ENCODE assay signal across 11 cellular contexts in the genomic region with DNA sequence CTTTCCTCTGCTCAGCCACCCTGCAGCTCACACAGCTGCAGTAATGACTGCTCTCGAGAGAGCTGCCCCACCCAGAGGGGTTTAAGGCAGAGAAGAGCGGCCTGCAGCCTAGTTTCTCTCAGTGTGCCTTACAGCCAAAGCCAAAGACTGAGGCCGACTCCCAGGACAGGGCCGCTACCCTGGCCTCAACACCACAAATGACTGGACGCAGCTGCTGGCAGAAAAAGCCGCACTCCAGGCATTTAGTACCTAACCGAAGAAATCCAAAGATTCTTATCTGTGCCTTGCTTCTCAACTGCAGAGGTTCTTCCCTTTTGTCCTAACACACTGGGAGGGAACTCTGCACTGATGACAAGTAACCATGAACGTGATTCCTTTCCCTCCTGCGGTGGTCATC.
A peak's percentile ranks its signal among the peaks of the same experiment; 100 is the strongest.
DNase-seq lines count a peak whose midpoint lies in the region; ATAC-seq, FAIRE-seq and TF ChIP-seq lines count a peak whose summit lies in the region.
"Had no signal": no experiment of that assay in that cellular context is flagged by ENCODE, and none has a peak within 500 bp of the region (broad histone marks: within the 10 kb centered on the region; RNA-seq: fewer than 3 reads in every experiment).

No MANE protein-coding gene starts in this region.

- H3K9me3 Mint-ChIP-seq in astrocyte (ENCODE audit: unreplicated experiment), result no peaks in the 10 kb centered on the region
- H3K9me3 Mint-ChIP-seq: activated CD4-positive, alpha-beta memory T cell treated with anti-CD3 and anti-CD28 coated beads, Interleukin-2, amount 10 ng/mL, durations not matched to agents 7 days and 5 days had no signal

- no peak for TF ChIP-seq RAD21 in liver (IDR thresholded peaks at IDR 0.05)

- TF ChIP-seq CTCF in astrocyte (IDR thresholded peaks at IDR 0.05; ENCODE audit: insufficient read depth, low read depth, low read length) (no peak), liver (IDR thresholded peaks at IDR 0.05; ENCODE audit: low read depth, low read length, missing input control) (no peak), smooth muscle cell (IDR thresholded peaks at IDR 0.05; ENCODE audit: borderline replicate concordance, insufficient read depth, poor library complexity, severe bottlenecking) (no peak)

- no peak for ATAC-seq in GM19035 (IDR thresholded peaks at IDR 0.05; ENCODE audit: unreplicated experiment)

- no peak overlapping the region for H3K4me3 ChIP-seq in astrocyte (ENCODE audit: insufficient read depth, low read depth, low read length)
- H3K4me3 ChIP-seq in liver (ENCODE audit: low read depth in 1 of 3, low read length in 3 of 3), result no peak overlapping the region
- no peak overlapping the region for H3K4me3 ChIP-seq in smooth muscle cell

- 75% methylated on average over 9 of the region's 9 CpGs for WGBS in liver
- WGBS in smooth muscle cell (ENCODE audit: low lambda C conversion rate), result 40% methylated on average over 9 of the region's 9 CpGs

- H3K27ac Mint-ChIP-seq in astrocyte (ENCODE audit: unreplicated experiment), result no peak overlapping the region

- H3K27ac ChIP-seq in KOPT-K1 (ENCODE audit: low read depth, low read length, poor library complexity, severe bottlenecking) (peak overlapping the region; percentile 68), astrocyte (ENCODE audit: low read depth, low read length) (no peak overlapping the region), liver (ENCODE audit: low read depth in 1 of 2, low read length in 2 of 2) (peak overlapping the region; percentile 55 to 74), smooth muscle cell (ENCODE audit: low read depth) (no peak overlapping the region)

- peak overlapping the region; percentile 28 for H2AFZ ChIP-seq in astrocyte (ENCODE audit: low read depth, low read length)
- H2AFZ ChIP-seq in smooth muscle cell (ENCODE audit: low read depth), result peak overlapping the region; percentile 62

- peaks cover 16% of the 10 kb centered on the region for H3K27me3 ChIP-seq in astrocyte (ENCODE audit: insufficient read depth, low read length)
- H3K27me3 ChIP-seq in liver (ENCODE audit: control insufficient read depth in 4 of 4, insufficient read depth in 4 of 4, low read length in 3 of 4), result no peaks in the 10 kb centered on the region
- H3K27me3 ChIP-seq in smooth muscle cell (ENCODE audit: low read depth), result no peaks in the 10 kb centered on the region

- H3K9ac ChIP-seq in astrocyte (ENCODE audit: low read length) (peak overlapping the region; percentile 38), liver (ENCODE audit: low read depth in 1 of 2, low read length in 2 of 2) (no peak overlapping the region), smooth muscle cell (ENCODE audit: low read depth) (no peak overlapping the region)

- H3K36me3 ChIP-seq in KOPT-K1 (ENCODE audit: insufficient read depth, low read length) (no peaks in the 10 kb centered on the region), astrocyte (ENCODE audit: insufficient read depth, low read length) (no peaks in the 10 kb centered on the region), liver (ENCODE audit: control insufficient read depth in 4 of 4, insufficient read depth in 3 of 4, low read depth in 1 of 4, low read length in 3 of 4) (no peaks in the 10 kb centered on the region), smooth muscle cell (ENCODE audit: low read depth) (no peaks in the 10 kb centered on the region)

- H4K20me1 ChIP-seq in astrocyte (ENCODE audit: insufficient read depth, low read length) (no peaks in the 10 kb centered on the region), smooth muscle cell (ENCODE audit: low read depth) (no peaks in the 10 kb centered on the region)

- H3K9me3 ChIP-seq in KOPT-K1 (ENCODE audit: insufficient read depth, low read length, poor library complexity, severe bottlenecking) (no peaks in the 10 kb centered on the region), astrocyte (ENCODE audit: insufficient read depth, low read depth, low read length) (no peaks in the 10 kb centered on the region), liver (ENCODE audit: control insufficient read depth in 4 of 4, low read length in 3 of 4) (no peaks in the 10 kb centered on the region), smooth muscle cell (replicated peaks; ENCODE audit: low read depth) (no peaks in the 10 kb centered on the region)

- peaks cover 5% of the 10 kb centered on the region for H3F3A ChIP-seq in smooth muscle cell (ENCODE audit: low read depth)

- peaks cover 4% of the 10 kb centered on the region for H3K4me1 ChIP-seq in astrocyte (ENCODE audit: insufficient read depth, low read length)
- peaks cover 12 to 41% (median 25%) of the 10 kb centered on the region in 4 donors for H3K4me1 ChIP-seq in liver (ENCODE audit: control insufficient read depth in 4 of 4, insufficient read depth in 4 of 4, low read length in 3 of 4)
- peaks cover 4% of the 10 kb centered on the region for H3K4me1 ChIP-seq in smooth muscle cell (ENCODE audit: low read depth)

- FAIRE-seq in astrocyte (lab: Jason Lieb, UNC), result no peak
- FAIRE-seq: bronchial epithelial cell had no signal

- DNase-seq in astrocyte (ENCODE audit: low read depth) (no peak), smooth muscle cell (lab: John Stamatoyannopoulos, UW; ENCODE audit: unreplicated experiment) (no peak), DMS153 (lab: John Stamatoyannopoulos, UW) (no peak), NCI-H1694 (lab: John Stamatoyannopoulos, UW) (no peak), GM19240 (ENCODE audit: insufficient read length, low spot score) (no peak)
- DNase-seq: activated CD4-positive, alpha-beta memory T cell treated with anti-CD3 and anti-CD28 coated beads, Interleukin-2, amount 10 ng/mL, durations not matched to agents 7 days and 5 days; NCI-H1694 treated with DMSO at 0.1 percent for 48 hours had no signal

- H3K79me2 ChIP-seq in astrocyte (ENCODE audit: insufficient read depth, low read length) (no peaks in the 10 kb centered on the region), smooth muscle cell (ENCODE audit: low read depth) (no peaks in the 10 kb centered on the region)

- peaks cover 2% of the 10 kb centered on the region for H3K36me3 Mint-ChIP-seq in astrocyte (ENCODE audit: low read depth, unreplicated experiment)

- H3K4me2 ChIP-seq in astrocyte (ENCODE audit: low read length), result peak overlapping the region; percentile 19
- H3K4me2 ChIP-seq in smooth muscle cell, result no peak overlapping the region

- peaks cover 30% of the 10 kb centered on the region for H3K27me3 Mint-ChIP-seq in astrocyte (ENCODE audit: low read depth, unreplicated experiment)

- peaks cover 13% of the 10 kb centered on the region for H3K4me1 Mint-ChIP-seq in astrocyte (ENCODE audit: low read depth, unreplicated experiment)

- H3K4me3 Mint-ChIP-seq in astrocyte (ENCODE audit: unreplicated experiment), result no peak overlapping the region
- H3K4me3 Mint-ChIP-seq: activated CD4-positive, alpha-beta memory T cell treated with anti-CD3 and anti-CD28 coated beads, Interleukin-2, amount 10 ng/mL, durations not matched to agents 7 days and 5 days had no signal

TF ChIP-seq in liver, 16 proteins besides CTCF, POLR2A, EP300 and RAD21:
- TF ChIP-seq RXRA (IDR thresholded peaks at IDR 0.05) (no peak), YY1 (IDR thresholded peaks at IDR 0.05) (no peak), TAF1 (conservative IDR thresholded peaks at IDR 0.05) (no peak), JUND (IDR thresholded peaks at IDR 0.05) (no peak), HNF4A (conservative IDR thresholded peaks at IDR 0.05) (no peak), HNF4G (IDR thresholded peaks at IDR 0.05) (no peak), FOXA1 (IDR thresholded peaks at IDR 0.05) (no peak)
- TF ChIP-seq, protein P1, sequence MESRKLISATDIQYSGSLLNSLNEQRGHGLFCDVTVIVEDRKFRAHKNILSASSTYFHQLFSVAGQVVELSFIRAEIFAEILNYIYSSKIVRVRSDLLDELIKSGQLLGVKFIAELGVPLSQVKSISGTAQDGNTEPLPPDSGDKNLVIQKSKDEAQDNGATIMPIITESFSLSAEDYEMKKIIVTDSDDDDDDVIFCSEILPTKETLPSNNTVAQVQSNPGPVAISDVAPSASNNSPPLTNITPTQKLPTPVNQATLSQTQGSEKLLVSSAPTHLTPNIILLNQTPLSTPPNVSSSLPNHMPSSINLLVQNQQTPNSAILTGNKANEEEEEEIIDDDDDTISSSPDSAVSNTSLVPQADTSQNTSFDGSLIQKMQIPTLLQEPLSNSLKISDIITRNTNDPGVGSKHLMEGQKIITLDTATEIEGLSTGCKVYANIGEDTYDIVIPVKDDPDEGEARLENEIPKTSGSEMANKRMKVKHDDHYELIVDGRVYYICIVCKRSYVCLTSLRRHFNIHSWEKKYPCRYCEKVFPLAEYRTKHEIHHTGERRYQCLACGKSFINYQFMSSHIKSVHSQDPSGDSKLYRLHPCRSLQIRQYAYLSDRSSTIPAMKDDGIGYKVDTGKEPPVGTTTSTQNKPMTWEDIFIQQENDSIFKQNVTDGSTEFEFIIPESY (IDR thresholded peaks at IDR 0.05), result no peak
- TF ChIP-seq, protein P2, sequence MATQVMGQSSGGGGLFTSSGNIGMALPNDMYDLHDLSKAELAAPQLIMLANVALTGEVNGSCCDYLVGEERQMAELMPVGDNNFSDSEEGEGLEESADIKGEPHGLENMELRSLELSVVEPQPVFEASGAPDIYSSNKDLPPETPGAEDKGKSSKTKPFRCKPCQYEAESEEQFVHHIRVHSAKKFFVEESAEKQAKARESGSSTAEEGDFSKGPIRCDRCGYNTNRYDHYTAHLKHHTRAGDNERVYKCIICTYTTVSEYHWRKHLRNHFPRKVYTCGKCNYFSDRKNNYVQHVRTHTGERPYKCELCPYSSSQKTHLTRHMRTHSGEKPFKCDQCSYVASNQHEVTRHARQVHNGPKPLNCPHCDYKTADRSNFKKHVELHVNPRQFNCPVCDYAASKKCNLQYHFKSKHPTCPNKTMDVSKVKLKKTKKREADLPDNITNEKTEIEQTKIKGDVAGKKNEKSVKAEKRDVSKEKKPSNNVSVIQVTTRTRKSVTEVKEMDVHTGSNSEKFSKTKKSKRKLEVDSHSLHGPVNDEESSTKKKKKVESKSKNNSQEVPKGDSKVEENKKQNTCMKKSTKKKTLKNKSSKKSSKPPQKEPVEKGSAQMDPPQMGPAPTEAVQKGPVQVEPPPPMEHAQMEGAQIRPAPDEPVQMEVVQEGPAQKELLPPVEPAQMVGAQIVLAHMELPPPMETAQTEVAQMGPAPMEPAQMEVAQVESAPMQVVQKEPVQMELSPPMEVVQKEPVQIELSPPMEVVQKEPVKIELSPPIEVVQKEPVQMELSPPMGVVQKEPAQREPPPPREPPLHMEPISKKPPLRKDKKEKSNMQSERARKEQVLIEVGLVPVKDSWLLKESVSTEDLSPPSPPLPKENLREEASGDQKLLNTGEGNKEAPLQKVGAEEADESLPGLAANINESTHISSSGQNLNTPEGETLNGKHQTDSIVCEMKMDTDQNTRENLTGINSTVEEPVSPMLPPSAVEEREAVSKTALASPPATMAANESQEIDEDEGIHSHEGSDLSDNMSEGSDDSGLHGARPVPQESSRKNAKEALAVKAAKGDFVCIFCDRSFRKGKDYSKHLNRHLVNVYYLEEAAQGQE (IDR thresholded peaks at IDR 0.05), result no peak
- TF ChIP-seq, protein P3, sequence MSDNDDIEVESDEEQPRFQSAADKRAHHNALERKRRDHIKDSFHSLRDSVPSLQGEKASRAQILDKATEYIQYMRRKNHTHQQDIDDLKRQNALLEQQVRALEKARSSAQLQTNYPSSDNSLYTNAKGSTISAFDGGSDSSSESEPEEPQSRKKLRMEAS (IDR thresholded peaks at IDR 0.05), result no peak
TF ChIP-seq in liver: peak in this region for 0.

Comparison
In these comparisons a context has a peak if more than half of its experiments do, and no peak if none do; other contexts are left out.
1. H3K27ac ChIP-seq: peak in KOPT-K1 (single experiment) and liver (2 of 2); none in astrocyte (single experiment) and smooth muscle cell (single experiment).